1 cellular context compared by ENCODE assay signal in the genomic region with DNA sequence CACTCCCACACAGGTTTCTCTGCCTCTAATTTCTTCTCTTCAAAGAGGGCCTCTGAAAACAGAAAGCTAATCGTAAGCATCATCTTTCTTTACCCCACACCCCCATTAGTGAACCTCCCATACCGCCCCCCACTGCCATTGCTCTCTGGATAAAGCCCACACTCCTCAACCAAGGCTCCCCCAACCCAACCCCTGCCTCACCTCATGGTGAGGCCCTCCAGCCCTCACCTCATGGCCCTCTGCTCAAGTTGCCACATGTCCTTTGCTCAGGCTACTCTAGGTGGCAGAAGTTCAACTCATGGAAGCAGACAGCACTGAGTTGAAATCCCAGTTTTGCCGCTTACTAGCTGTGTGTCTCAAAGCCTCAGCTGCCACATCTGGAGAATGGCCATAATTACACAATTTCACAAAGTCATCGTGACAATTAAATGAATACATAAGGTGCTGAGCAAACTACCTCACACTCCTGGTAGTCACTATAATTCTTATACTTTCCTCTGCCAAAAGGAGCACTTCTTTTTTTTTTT.
A peak's percentile ranks its signal among the peaks of the same experiment; 100 is the strongest.
TF ChIP-seq lines count a peak whose summit lies in the region.

No MANE protein-coding gene starts in this region.

TF ChIP-seq in K562, 482 proteins besides CTCF, POLR2A, EP300 and RAD21 (continued from another document and continues in another):
- TF ChIP-seq, protein P1, sequence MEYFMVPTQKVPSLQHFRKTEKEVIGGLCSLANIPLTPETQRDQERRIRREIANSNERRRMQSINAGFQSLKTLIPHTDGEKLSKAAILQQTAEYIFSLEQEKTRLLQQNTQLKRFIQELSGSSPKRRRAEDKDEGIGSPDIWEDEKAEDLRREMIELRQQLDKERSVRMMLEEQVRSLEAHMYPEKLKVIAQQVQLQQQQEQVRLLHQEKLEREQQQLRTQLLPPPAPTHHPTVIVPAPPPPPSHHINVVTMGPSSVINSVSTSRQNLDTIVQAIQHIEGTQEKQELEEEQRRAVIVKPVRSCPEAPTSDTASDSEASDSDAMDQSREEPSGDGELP (CRISPR knock-in tag; IDR thresholded peaks at IDR 0.05; ENCODE audit: borderline replicate concordance), result peak; percentile 45; the same call in 1 of the 2 replicates
- TF ChIP-seq HEY1 (CRISPR knock-in tag; IDR thresholded peaks at IDR 0.05; ENCODE audit: borderline replicate concordance), result no peak
- 0 out of 2 replicates have a peak, but pooled peaks have one; percentile 30 for TF ChIP-seq CXXC5 (CRISPR knock-in tag; IDR thresholded peaks at IDR 0.05)
- TF ChIP-seq HSF4 (CRISPR knock-in tag; IDR thresholded peaks at IDR 0.05; ENCODE audit: borderline replicate concordance), result no peak
- 0 out of 2 replicates have a peak, but pooled peaks have one; percentile 48 for TF ChIP-seq SP1 (CRISPR knock-in tag; IDR thresholded peaks at IDR 0.05)
- TF ChIP-seq ZNF583 (CRISPR knock-in tag; IDR thresholded peaks at IDR 0.05), result no peak
- TF ChIP-seq, protein P2, sequence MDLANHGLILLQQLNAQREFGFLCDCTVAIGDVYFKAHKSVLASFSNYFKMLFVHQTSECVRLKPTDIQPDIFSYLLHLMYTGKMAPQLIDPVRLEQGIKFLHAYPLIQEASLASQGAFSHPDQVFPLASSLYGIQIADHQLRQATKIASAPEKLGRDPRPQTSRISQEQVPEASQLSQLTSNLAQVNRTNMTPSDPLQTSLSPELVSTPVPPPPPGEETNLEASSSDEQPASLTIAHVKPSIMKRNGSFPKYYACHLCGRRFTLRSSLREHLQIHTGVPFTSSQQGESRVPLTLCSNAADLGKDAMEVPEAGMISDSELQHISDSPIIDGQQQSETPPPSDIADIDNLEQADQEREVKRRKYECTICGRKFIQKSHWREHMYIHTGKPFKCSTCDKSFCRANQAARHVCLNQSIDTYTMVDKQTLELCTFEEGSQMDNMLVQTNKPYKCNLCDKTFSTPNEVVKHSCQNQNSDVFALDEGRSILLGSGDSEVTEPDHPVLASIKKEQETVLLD (IDR thresholded peaks at IDR 0.05), result peak; percentile 59; the same call in 1 of the 2 replicates
- TF ChIP-seq, protein P3, sequence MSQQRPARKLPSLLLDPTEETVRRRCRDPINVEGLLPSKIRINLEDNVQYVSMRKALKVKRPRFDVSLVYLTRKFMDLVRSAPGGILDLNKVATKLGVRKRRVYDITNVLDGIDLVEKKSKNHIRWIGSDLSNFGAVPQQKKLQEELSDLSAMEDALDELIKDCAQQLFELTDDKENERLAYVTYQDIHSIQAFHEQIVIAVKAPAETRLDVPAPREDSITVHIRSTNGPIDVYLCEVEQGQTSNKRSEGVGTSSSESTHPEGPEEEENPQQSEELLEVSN (IDR thresholded peaks at IDR 0.05; ENCODE audit: borderline replicate concordance in 1 of 2, extremely low read depth in 1 of 2, insufficient read depth in 1 of 2, insufficient read length in 1 of 2, low read depth in 1 of 2, low read length in 1 of 2, poor library complexity in 1 of 2, severe bottlenecking in 1 of 2), result peak; percentile 25 to 65
- TF ChIP-seq MAFF (IDR thresholded peaks at IDR 0.05; ENCODE audit: low read length), result peak; percentile 68; the same call in 1 of the 2 replicates
- TF ChIP-seq BRD9 (IDR thresholded peaks at IDR 0.05; ENCODE audit: low read depth, partially characterized antibody), result peak; percentile 77
- peak; percentile 44 for TF ChIP-seq PHF20 (IDR thresholded peaks at IDR 0.05; ENCODE audit: partially characterized antibody)
- TF ChIP-seq RBM34 (IDR thresholded peaks at IDR 0.05; ENCODE audit: borderline replicate concordance, insufficient read depth, low read length), result no peak
- TF ChIP-seq, protein P4, sequence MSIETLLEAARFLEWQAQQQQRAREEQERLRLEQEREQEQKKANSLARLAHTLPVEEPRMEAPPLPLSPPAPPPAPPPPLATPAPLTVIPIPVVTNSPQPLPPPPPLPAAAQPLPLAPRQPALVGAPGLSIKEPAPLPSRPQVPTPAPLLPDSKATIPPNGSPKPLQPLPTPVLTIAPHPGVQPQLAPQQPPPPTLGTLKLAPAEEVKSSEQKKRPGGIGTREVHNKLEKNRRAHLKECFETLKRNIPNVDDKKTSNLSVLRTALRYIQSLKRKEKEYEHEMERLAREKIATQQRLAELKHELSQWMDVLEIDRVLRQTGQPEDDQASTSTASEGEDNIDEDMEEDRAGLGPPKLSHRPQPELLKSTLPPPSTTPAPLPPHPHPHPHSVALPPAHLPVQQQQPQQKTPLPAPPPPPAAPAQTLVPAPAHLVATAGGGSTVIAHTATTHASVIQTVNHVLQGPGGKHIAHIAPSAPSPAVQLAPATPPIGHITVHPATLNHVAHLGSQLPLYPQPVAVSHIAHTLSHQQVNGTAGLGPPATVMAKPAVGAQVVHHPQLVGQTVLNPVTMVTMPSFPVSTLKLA (conservative IDR thresholded peaks at IDR 0.05), result peak in 1 of 2 experiments; percentile 46; a peak in 1 of 4 replicates
- TF ChIP-seq, protein P5, sequence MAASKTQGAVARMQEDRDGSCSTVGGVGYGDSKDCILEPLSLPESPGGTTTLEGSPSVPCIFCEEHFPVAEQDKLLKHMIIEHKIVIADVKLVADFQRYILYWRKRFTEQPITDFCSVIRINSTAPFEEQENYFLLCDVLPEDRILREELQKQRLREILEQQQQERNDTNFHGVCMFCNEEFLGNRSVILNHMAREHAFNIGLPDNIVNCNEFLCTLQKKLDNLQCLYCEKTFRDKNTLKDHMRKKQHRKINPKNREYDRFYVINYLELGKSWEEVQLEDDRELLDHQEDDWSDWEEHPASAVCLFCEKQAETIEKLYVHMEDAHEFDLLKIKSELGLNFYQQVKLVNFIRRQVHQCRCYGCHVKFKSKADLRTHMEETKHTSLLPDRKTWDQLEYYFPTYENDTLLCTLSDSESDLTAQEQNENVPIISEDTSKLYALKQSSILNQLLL (CRISPR knock-in tag; IDR thresholded peaks at IDR 0.05; ENCODE audit: borderline replicate concordance), result no peak
- no peak for TF ChIP-seq ZNF184 (CRISPR knock-in tag; IDR thresholded peaks at IDR 0.05)
- TF ChIP-seq CC2D1A (IDR thresholded peaks at IDR 0.05), result peak; percentile 23; the same call in 1 of the 2 replicates
- peak; percentile 100 for TF ChIP-seq BCOR (IDR thresholded peaks at IDR 0.05)
- peak; percentile 35; the same call in 1 of the 2 replicates for TF ChIP-seq ARID1B (IDR thresholded peaks at IDR 0.05)
- TF ChIP-seq CHD4 (IDR thresholded peaks at IDR 0.05; ENCODE audit: insufficient read depth, insufficient replicate concordance, low read depth, low read length, poor library complexity, severe bottlenecking), result peak; percentile 87
- TF ChIP-seq SMARCA5 (IDR thresholded peaks at IDR 0.05), result peak; percentile 99
- peak; percentile 37; the same call in 1 of the 2 replicates for TF ChIP-seq ZKSCAN1 (IDR thresholded peaks at IDR 0.05; ENCODE audit: low read depth, low read length)
- TF ChIP-seq ZFP1 (CRISPR knock-in tag; IDR thresholded peaks at IDR 0.05), result no peak
- peak; percentile 7 to 33; a peak in 1 of 4 replicates for TF ChIP-seq TRIM24 (IDR thresholded peaks at IDR 0.05)
- TF ChIP-seq, protein P6, sequence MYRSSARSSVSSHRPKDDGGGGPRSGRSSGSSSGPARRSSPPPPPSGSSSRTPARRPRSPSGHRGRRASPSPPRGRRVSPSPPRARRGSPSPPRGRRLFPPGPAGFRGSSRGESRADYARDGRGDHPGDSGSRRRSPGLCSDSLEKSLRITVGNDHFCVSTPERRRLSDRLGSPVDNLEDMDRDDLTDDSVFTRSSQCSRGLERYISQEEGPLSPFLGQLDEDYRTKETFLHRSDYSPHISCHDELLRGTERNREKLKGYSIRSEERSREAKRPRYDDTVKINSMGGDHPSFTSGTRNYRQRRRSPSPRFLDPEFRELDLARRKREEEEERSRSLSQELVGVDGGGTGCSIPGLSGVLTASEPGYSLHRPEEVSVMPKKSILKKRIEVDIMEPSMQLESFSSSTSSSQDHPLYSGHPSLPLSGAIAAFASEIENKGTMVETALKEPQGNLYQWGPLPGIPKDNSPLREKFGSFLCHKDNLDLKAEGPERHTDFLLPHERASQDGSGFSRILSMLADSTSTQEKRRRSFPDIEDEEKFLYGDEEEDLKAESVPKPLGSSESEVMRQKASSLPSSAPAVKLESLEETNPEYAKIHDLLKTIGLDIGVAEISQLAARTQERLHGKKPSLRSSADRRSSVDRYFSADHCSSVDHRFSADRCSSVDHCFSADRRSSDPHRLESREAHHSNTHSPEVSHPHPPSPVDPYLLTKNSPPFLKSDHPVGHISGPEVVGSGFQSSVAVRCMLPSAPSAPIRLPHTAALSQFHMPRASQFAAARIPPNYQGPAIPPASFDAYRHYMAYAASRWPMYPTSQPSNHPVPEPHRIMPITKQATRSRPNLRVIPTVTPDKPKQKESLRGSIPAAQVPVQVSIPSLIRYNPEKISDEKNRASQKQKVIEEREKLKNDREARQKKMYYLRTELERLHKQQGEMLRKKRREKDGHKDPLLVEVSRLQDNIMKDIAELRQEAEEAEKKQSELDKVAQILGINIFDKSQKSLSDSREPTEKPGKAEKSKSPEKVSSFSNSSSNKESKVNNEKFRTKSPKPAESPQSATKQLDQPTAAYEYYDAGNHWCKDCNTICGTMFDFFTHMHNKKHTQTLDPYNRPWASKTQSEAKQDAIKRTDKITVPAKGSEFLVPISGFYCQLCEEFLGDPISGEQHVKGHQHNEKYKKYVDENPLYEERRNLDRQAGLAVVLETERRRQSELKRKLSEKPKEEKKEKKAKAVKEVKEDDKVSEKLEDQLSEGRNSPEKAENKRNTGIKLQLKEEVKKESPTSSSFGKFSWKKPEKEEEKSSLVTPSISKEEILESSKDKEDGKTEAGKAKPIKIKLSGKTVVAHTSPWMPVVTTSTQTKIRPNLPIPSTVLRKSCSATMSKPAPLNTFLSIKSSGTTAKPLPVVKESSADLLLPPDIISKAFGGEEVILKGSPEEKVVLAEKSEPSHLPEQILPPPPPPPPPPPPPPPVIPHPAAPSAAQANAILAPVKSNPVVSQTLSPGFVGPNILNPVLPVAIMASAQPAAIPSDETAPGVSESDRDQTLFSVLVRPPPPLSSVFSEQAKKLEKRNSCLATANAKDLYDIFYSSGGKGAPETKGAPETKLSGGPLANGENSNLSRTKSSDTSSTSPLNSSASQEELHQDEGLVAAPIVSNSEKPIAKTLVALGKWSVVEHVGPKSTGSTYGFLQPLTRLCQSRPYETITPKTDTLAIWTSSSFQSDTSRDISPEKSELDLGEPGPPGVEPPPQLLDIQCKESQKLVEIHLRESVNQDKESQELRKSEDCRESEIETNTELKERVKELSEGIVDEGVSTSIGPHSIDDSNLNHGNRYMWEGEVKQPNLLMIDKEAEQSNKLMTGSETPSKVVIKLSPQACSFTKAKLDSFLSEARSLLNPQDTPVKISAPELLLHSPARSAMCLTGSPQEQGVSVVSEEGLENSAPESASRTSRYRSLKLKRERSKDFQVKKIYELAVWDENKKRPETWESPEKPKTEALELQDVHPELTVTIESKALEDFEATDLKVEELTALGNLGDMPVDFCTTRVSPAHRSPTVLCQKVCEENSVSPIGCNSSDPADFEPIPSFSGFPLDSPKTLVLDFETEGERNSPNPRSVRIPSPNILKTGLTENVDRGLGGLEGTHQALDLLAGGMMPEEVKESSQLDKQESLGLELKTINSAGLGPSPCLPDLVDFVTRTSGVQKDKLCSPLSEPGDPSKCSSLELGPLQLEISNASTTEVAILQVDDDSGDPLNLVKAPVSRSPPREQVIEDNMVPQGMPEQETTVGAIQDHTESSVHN (IDR thresholded peaks at IDR 0.05; ENCODE audit: borderline replicate concordance in 1 of 2, low read depth in 1 of 2), result no peak
- TF ChIP-seq DPF2 (IDR thresholded peaks at IDR 0.05), result peak; percentile 61
- 0 out of 2 replicates have a peak, but pooled peaks have one; percentile 15 for TF ChIP-seq JUND (IDR thresholded peaks at IDR 0.05; ENCODE audit: borderline replicate concordance, low read depth, low read length)
- TF ChIP-seq JUND (tag; IDR thresholded peaks at IDR 0.05; ENCODE audit: borderline replicate concordance, low read depth, low read length), result no peak; the same call in 2 of the 3 replicates
- peak; percentile 83 to 97 for TF ChIP-seq RCOR1 (IDR thresholded peaks at IDR 0.05; ENCODE audit: borderline replicate concordance in 1 of 2, low read depth in 2 of 2, low read length in 2 of 2)
- TF ChIP-seq SMARCC2 (IDR thresholded peaks at IDR 0.05; ENCODE audit: low read depth), result no peak
- TF ChIP-seq CBX1 (IDR thresholded peaks at IDR 0.05; ENCODE audit: low read depth), result peak; percentile 50; the same call in 1 of the 2 replicates
- TF ChIP-seq TRIM28 (IDR thresholded peaks at IDR 0.05), result no peak
- no peak for TF ChIP-seq TCFL5 (CRISPR knock-in tag; conservative IDR thresholded peaks at IDR 0.05)
- TF ChIP-seq, protein P7, sequence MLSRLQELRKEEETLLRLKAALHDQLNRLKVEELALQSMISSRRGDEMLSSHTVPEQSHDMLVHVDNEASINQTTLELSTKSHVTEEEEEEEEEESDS (CRISPR knock-in tag; IDR thresholded peaks at IDR 0.05), result no peak
- TF ChIP-seq, protein P8, sequence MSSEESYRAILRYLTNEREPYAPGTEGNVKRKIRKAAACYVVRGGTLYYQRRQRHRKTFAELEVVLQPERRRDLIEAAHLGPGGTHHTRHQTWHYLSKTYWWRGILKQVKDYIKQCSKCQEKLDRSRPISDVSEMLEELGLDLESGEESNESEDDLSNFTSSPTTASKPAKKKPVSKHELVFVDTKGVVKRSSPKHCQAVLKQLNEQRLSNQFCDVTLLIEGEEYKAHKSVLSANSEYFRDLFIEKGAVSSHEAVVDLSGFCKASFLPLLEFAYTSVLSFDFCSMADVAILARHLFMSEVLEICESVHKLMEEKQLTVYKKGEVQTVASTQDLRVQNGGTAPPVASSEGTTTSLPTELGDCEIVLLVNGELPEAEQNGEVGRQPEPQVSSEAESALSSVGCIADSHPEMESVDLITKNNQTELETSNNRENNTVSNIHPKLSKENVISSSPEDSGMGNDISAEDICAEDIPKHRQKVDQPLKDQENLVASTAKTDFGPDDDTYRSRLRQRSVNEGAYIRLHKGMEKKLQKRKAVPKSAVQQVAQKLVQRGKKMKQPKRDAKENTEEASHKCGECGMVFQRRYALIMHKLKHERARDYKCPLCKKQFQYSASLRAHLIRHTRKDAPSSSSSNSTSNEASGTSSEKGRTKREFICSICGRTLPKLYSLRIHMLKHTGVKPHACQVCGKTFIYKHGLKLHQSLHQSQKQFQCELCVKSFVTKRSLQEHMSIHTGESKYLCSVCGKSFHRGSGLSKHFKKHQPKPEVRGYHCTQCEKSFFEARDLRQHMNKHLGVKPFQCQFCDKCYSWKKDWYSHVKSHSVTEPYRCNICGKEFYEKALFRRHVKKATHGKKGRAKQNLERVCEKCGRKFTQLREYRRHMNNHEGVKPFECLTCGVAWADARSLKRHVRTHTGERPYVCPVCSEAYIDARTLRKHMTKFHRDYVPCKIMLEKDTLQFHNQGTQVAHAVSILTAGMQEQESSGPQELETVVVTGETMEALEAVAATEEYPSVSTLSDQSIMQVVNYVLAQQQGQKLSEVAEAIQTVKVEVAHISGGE (CRISPR knock-in tag; IDR thresholded peaks at IDR 0.05), result no peak
- TF ChIP-seq, protein P9, sequence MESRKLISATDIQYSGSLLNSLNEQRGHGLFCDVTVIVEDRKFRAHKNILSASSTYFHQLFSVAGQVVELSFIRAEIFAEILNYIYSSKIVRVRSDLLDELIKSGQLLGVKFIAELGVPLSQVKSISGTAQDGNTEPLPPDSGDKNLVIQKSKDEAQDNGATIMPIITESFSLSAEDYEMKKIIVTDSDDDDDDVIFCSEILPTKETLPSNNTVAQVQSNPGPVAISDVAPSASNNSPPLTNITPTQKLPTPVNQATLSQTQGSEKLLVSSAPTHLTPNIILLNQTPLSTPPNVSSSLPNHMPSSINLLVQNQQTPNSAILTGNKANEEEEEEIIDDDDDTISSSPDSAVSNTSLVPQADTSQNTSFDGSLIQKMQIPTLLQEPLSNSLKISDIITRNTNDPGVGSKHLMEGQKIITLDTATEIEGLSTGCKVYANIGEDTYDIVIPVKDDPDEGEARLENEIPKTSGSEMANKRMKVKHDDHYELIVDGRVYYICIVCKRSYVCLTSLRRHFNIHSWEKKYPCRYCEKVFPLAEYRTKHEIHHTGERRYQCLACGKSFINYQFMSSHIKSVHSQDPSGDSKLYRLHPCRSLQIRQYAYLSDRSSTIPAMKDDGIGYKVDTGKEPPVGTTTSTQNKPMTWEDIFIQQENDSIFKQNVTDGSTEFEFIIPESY (CRISPR knock-in tag; IDR thresholded peaks at IDR 0.05), result 0 out of 2 replicates have a peak, but pooled peaks have one; percentile 62
